In genomic region chr4:93657527-93657926, GRCh38 we compare ENCODE assay signal across 1 cellular context.
TF ChIP-seq lines count a peak whose summit lies in the region.

No MANE protein-coding gene starts in this region.

TF ChIP-seq in GM23338, 12 proteins besides CTCF, POLR2A, EP300 and RAD21 (continued from another document):
- TF ChIP-seq ZNF462 (CRISPR knock-in tag; IDR thresholded peaks at IDR 0.05) (no peak), ETS1 (IDR thresholded peaks at IDR 0.05) (no peak), EZH2 (IDR thresholded peaks at IDR 0.05; ENCODE audit: low read depth, unreplicated experiment) (no peak)
TF ChIP-seq in GM23338: peak in this region for 0.
